In the genomic region with DNA sequence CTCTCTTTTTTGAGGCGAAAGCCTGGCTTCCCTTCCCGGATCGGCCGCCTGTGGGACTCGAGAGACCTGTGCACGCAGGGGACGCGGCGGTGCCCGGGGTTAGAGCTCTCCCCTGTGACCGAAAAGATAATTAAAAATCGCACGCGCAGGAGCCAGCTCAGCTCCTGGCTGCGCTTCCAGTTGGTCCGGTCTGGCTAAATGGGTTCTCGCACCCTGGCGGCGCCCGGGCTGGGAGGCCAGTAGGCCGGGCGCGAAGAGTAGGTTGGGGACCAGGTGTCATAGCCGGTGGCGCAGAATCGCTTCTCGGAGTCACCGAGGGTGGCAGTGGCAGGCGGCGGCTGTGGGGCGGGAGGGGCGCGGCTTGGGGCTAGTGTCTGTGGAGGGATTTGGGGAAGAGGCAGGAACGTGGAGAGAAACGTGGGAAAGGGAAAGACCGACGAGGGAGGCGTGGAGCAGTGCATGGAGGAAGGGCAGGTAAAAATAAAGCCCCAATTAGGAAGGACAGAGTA, we compare ENCODE assay signal across 8 cellular contexts.
DNase-seq lines count a peak whose midpoint lies in the region; ATAC-seq and TF ChIP-seq lines count a peak whose summit lies in the region.

No MANE protein-coding gene starts in this region.

- H3K36me3 ChIP-seq in brain microvascular endothelial cell (replicated peaks), result no peaks in the 10 kb centered on the region

- in situ Hi-C loops in brain microvascular endothelial cell (cut with HindIII; ENCODE audit: low pct_ligation_motif_present, low sequenced_read_pairs), result no loop called here

- peak; percentile 43 for TF ChIP-seq CTCF in brain microvascular endothelial cell (IDR thresholded peaks at IDR 0.05; ENCODE audit: low read depth, low read length, missing control alignments)

- H3K4me3 ChIP-seq in brain microvascular endothelial cell (ENCODE audit: low read depth, low read length), result peak overlapping the region; percentile 98

- DNase-seq in C1 segment of cervical spinal cord (lab: John Stamatoyannopoulos, UW) (peak in 8 of 14 donors; percentile 2 to 40 (median 30)), HuH-7.5 (ENCODE audit: low spot score) (peak; percentile 42), brain microvascular endothelial cell (peak; percentile 24), islet precursor cell (peak; percentile 90)
- DNase-seq in T-helper 2 cell treated with Interferon-gamma antibody and Interleukin-4, amounts not matched to agents 5 μg/mL and 100 μg/mL, for 36 hours (ENCODE audit: low spot score), result peak; percentile 64
- peak in 3 of 4 experiments; percentile 30 to 50 (median 47) for DNase-seq in stimulated activated CD4-positive, alpha-beta T cell treated with anti-CD3 and anti-CD28 coated beads, Interleukin-1b, Interleukin-23, amount 100 ng/mL, for 24 hours (ENCODE audit: low read depth in 4 of 4, low spot score in 1 of 4)

- ATAC-seq in HG02981 (IDR thresholded peaks at IDR 0.05; ENCODE audit: unreplicated experiment), result no peak
- no peak for ATAC-seq in GM19467 (IDR thresholded peaks at IDR 0.05; ENCODE audit: unreplicated experiment)

- peaks cover 17% of the 10 kb centered on the region for H3K36me3 Mint-ChIP-seq in T-helper 2 cell treated with Interferon-gamma antibody and Interleukin-4, amounts not matched to agents 5 μg/mL and 100 μg/mL, for 36 hours (ENCODE audit: low read depth)

- peak overlapping the region; percentile 96 for H3K27ac Mint-ChIP-seq in T-helper 2 cell treated with Interferon-gamma antibody and Interleukin-4, amounts not matched to agents 5 μg/mL and 100 μg/mL, for 36 hours

- H3K9me3 Mint-ChIP-seq in T-helper 2 cell treated with Interferon-gamma antibody and Interleukin-4, amounts not matched to agents 5 μg/mL and 100 μg/mL, for 36 hours, result no peaks in the 10 kb centered on the region

- H3K27ac ChIP-seq in brain microvascular endothelial cell, result no peak overlapping the region

- peak overlapping the region; percentile 99 for H3K4me3 Mint-ChIP-seq in T-helper 2 cell treated with Interferon-gamma antibody and Interleukin-4, amounts not matched to agents 5 μg/mL and 100 μg/mL, for 36 hours

- H3K27me3 Mint-ChIP-seq in T-helper 2 cell treated with Interferon-gamma antibody and Interleukin-4, amounts not matched to agents 5 μg/mL and 100 μg/mL, for 36 hours (ENCODE audit: low read depth), result no peaks in the 10 kb centered on the region

- peaks cover 49% of the 10 kb centered on the region for H3K4me1 Mint-ChIP-seq in T-helper 2 cell treated with Interferon-gamma antibody and Interleukin-4, amounts not matched to agents 5 μg/mL and 100 μg/mL, for 36 hours (ENCODE audit: low read depth)

- H3K27me3 ChIP-seq in brain microvascular endothelial cell (replicated peaks), result no peaks in the 10 kb centered on the region

Comparison
In these comparisons a context has a peak if more than half of its experiments do, and no peak if none do; other contexts are left out.
1. DNase-seq: peak in every context shown above with its lines; median percentile 90 in islet precursor cell; 64 in T-helper 2 cell treated with Interferon-gamma antibody and Interleukin-4, amounts not matched to agents 5 μg/mL and 100 μg/mL, for 36 hours; 47 in stimulated activated CD4-positive, alpha-beta T cell treated with anti-CD3 and anti-CD28 coated beads, Interleukin-1b, Interleukin-23, amount 100 ng/mL, for 24 hours; 42 in HuH-7.5; 30 in C1 segment of cervical spinal cord; 24 in brain microvascular endothelial cell.